Comparison of ENCODE assay signal across 17 cellular contexts in genomic region chr2:112189001-112189556, GRCh38. TPM values are rescaled to one million over a fixed set of nuclear protein-coding genes. Genes with fewer than 3 reads are reported as not detected.
DNase-seq lines count a peak whose midpoint lies in the region; ATAC-seq and TF ChIP-seq lines count a peak whose summit lies in the region.
"Had no signal": no experiment of that assay in that cellular context is flagged by ENCODE, and none has a peak within 500 bp of the region (broad histone marks: within the 10 kb centered on the region; RNA-seq: fewer than 3 reads in every experiment).

No MANE protein-coding gene starts in this region.

- H3K27ac Mint-ChIP-seq in activated CD8-positive, alpha-beta T cell treated with anti-CD3 and anti-CD28 coated beads for 36 hours: peak overlapping the region; percentile 97
- peak overlapping the region; percentile 96 for H3K27ac Mint-ChIP-seq in central memory CD8-positive, alpha-beta T cell (ENCODE audit: low read depth)
- H3K27ac Mint-ChIP-seq: neural progenitor cell, type B pancreatic cell had no signal

- no peaks in the 10 kb centered on the region for H3K9me3 ChIP-seq in vagina
- H3K9me3 ChIP-seq in GM23248 (ENCODE audit: low read depth): no peaks in the 10 kb centered on the region
- H3K9me3 ChIP-seq: Caco-2, gastrocnemius medialis, SK-N-SH had no signal

- peaks cover 1% of the 10 kb centered on the region for H3K9me3 Mint-ChIP-seq in activated CD8-positive, alpha-beta T cell treated with anti-CD3 and anti-CD28 coated beads for 36 hours
- no peaks in the 10 kb centered on the region for H3K9me3 Mint-ChIP-seq in central memory CD8-positive, alpha-beta T cell
- H3K9me3 Mint-ChIP-seq: type B pancreatic cell had no signal

- no peaks in the 10 kb centered on the region for H3K79me2 ChIP-seq in GM23248 (ENCODE audit: insufficient read depth)

- peaks cover 23% of the 10 kb centered on the region for H3K36me3 Mint-ChIP-seq in activated CD8-positive, alpha-beta T cell treated with anti-CD3 and anti-CD28 coated beads for 36 hours (ENCODE audit: low read depth)
- H3K36me3 Mint-ChIP-seq in central memory CD8-positive, alpha-beta T cell (ENCODE audit: insufficient read depth): peaks cover 7% of the 10 kb centered on the region
- H3K36me3 Mint-ChIP-seq: type B pancreatic cell had no signal

- H3K4me1 Mint-ChIP-seq in activated CD8-positive, alpha-beta T cell treated with anti-CD3 and anti-CD28 coated beads for 36 hours (ENCODE audit: low read depth): peaks cover 57% of the 10 kb centered on the region
- peaks cover 18% of the 10 kb centered on the region for H3K4me1 Mint-ChIP-seq in central memory CD8-positive, alpha-beta T cell
- H3K4me1 Mint-ChIP-seq: neural progenitor cell had no signal

- no peaks in the 10 kb centered on the region for H3K4me1 ChIP-seq in vagina
- no peaks in the 10 kb centered on the region for H3K4me1 ChIP-seq in GM23248 (ENCODE audit: insufficient read depth)
- H3K4me1 ChIP-seq: Caco-2, gastrocnemius medialis, neural progenitor cell had no signal

- H3K36me3 ChIP-seq in vagina (no peaks in the 10 kb centered on the region), GM23248 (ENCODE audit: low read depth) (no peaks in the 10 kb centered on the region)
- H3K36me3 ChIP-seq: gastrocnemius medialis, neural progenitor cell had no signal

- no peak for ATAC-seq in activated CD8-positive, alpha-beta T cell treated with anti-CD3 and anti-CD28 coated beads for 36 hours
- ATAC-seq in central memory CD8-positive, alpha-beta T cell (replicated peaks; ENCODE audit: extremely low read depth, poor library complexity, severe bottlenecking): no peak
- ATAC-seq: gastrocnemius medialis, Panc1 had no signal

- no peaks in the 10 kb centered on the region for H3F3A ChIP-seq in GM23248 (ENCODE audit: insufficient read depth)

- no peaks in the 10 kb centered on the region for H4K20me1 ChIP-seq in GM23248 (ENCODE audit: insufficient read depth)

- no peak overlapping the region for H3K4me3 Mint-ChIP-seq in activated CD8-positive, alpha-beta T cell treated with anti-CD3 and anti-CD28 coated beads for 36 hours
- no peak overlapping the region for H3K4me3 Mint-ChIP-seq in central memory CD8-positive, alpha-beta T cell
- H3K4me3 Mint-ChIP-seq: neural progenitor cell, type B pancreatic cell had no signal

- CTCF ChIA-PET in activated CD8-positive, alpha-beta T cell treated with anti-CD3 and anti-CD28 coated beads for 36 hours (lab: Charles Lee): interaction anchor here (1.0 to 2.2 kb wide), 3 partner anchors 13 to 67 kb away, joined by 3 to 9 read pairs (median 7); no protein-coding TSS in a partner anchor

- H3K4me2 ChIP-seq in GM23248 (ENCODE audit: unreplicated experiment): no peak overlapping the region
- H3K4me2 ChIP-seq: neural progenitor cell, SK-N-SH had no signal

- WGBS in GM23248 (ENCODE audit: low coverage in 1 of 2, low lambda C conversion rate in 2 of 2, missing lambda C conversion rate in 2 of 2), 2 experiments: 95 to 98% methylated on average over 3 of the region's 3 CpGs

- H3K9me2 ChIP-seq in GM23248 (ENCODE audit: insufficient read depth): no peaks in the 10 kb centered on the region
- H3K9me2 ChIP-seq: SK-N-SH had no signal

- H3K4me3 ChIP-seq in vagina (no peak overlapping the region), GM23248 (no peak overlapping the region)
- H3K4me3 ChIP-seq: dorsolateral prefrontal cortex, gastrocnemius medialis, neural progenitor cell had no signal

- no peak overlapping the region for H3K9ac ChIP-seq in GM23248
- H3K9ac ChIP-seq: neural progenitor cell, SK-N-SH had no signal

- intact Hi-C loops in activated CD8-positive, alpha-beta T cell treated with anti-CD3 and anti-CD28 coated beads for 36 hours (cut with micrococcal nuclease): no loop called here
- intact Hi-C loops in vagina (cut with DNase I): no loop called here

- DNase-seq in stimulated activated CD4-positive, alpha-beta T cell treated with anti-CD3 and anti-CD28 coated beads, Interleukin-15, amount 100 ng/mL, for 24 hours: peak; percentile 18
- DNase-seq in stimulated activated CD4-positive, alpha-beta T cell treated with anti-CD3 and anti-CD28 coated beads, Interleukin-2, amount 100 ng/mL, for 24 hours: no peak
- DNase-seq in activated CD8-positive, alpha-beta T cell treated with anti-CD3 and anti-CD28 coated beads for 36 hours: peak; percentile 22
- DNase-seq in central memory CD8-positive, alpha-beta T cell (ENCODE audit: low spot score in 2 of 2): no peak
- DNase-seq in vagina (ENCODE audit: extremely low spot score in 2 of 2) (peak; percentile 55 to 58), GM23248 (no peak), Ammon's horn (ENCODE audit: low spot score) (no peak), iPS-NIHi11 (ENCODE audit: low spot score) (no peak)
- DNase-seq: Caco-2, dorsolateral prefrontal cortex, erythroblast, gastrocnemius medialis, NCI-H1417 treated with DMSO at 0.1 percent for 48 hours, SK-N-SH had no signal

- no peak for TF ChIP-seq POLR2A in vagina (IDR thresholded peaks at IDR 0.05)

- POLR2A ChIA-PET in activated CD8-positive, alpha-beta T cell treated with anti-CD3 and anti-CD28 coated beads for 36 hours (lab: Charles Lee): interaction anchor here (1.0 to 2.2 kb wide), 7 partner anchors 11 to 65 kb away, joined by 3 to 7 read pairs (median 4); no protein-coding TSS in a partner anchor

- H3K27ac ChIP-seq in vagina (no peak overlapping the region), GM23248 (no peak overlapping the region)
- H3K27ac ChIP-seq: dorsolateral prefrontal cortex, gastrocnemius medialis, neural progenitor cell had no signal

- no peaks in the 10 kb centered on the region for H3K27me3 Mint-ChIP-seq in activated CD8-positive, alpha-beta T cell treated with anti-CD3 and anti-CD28 coated beads for 36 hours
- no peaks in the 10 kb centered on the region for H3K27me3 Mint-ChIP-seq in central memory CD8-positive, alpha-beta T cell
- H3K27me3 Mint-ChIP-seq: type B pancreatic cell had no signal

- in situ Hi-C loops in GM23248 (cut with MboI): no loop called here

- H3K27me3 ChIP-seq in vagina: no peaks in the 10 kb centered on the region
- H3K27me3 ChIP-seq in GM23248 (replicated peaks; ENCODE audit: insufficient read depth): no peaks in the 10 kb centered on the region
- H3K27me3 ChIP-seq: dorsolateral prefrontal cortex, gastrocnemius medialis, neural progenitor cell had no signal

- no peak overlapping the region for H2AFZ ChIP-seq in GM23248
- H2AFZ ChIP-seq: neural progenitor cell had no signal

- no peak for TF ChIP-seq CTCF in activated CD8-positive, alpha-beta T cell treated with anti-CD3 and anti-CD28 coated beads for 36 hours (IDR thresholded peaks at IDR 0.05)
- no peak for TF ChIP-seq CTCF in vagina (IDR thresholded peaks at IDR 0.05)

RNA-seq across cellular contexts. Expression of gene FBLN7, which starts 50.9 kb away (rescaled TPM):
- total RNA-seq in activated CD8-positive, alpha-beta T cell treated with anti-CD3 and anti-CD28 coated beads for 36 hours: 1 to 10 TPM; 7.4 to 7.9 TPM
- 11.5 TPM for total RNA-seq in vagina
- total RNA-seq in GM23248 (2014; rRNA removed; shearing (Covaris generic)): 0.11 and 0.13 TPM in 2 replicates
- polyA plus RNA-seq in GM23248 (2016; fragmentation: Nextera tagmentation; extraction: Ambion mirVana): 1.6 and 1.8 TPM in 2 replicates

Comparison
In these comparisons a context has a peak if more than half of its experiments do, and no peak if none do; other contexts are left out.
1. DNase-seq: peak in stimulated activated CD4-positive, alpha-beta T cell treated with anti-CD3 and anti-CD28 coated beads, Interleukin-15, amount 100 ng/mL, for 24 hours (single experiment), activated CD8-positive, alpha-beta T cell treated with anti-CD3 and anti-CD28 coated beads for 36 hours (single experiment) and vagina (2 of 2); none in stimulated activated CD4-positive, alpha-beta T cell treated with anti-CD3 and anti-CD28 coated beads, Interleukin-2, amount 100 ng/mL, for 24 hours (0 of 2), central memory CD8-positive, alpha-beta T cell (0 of 2), GM23248 (single experiment), Ammon's horn (single experiment) and iPS-NIHi11 (single experiment).